8 cellular contexts compared by ENCODE assay signal in the genomic region with DNA sequence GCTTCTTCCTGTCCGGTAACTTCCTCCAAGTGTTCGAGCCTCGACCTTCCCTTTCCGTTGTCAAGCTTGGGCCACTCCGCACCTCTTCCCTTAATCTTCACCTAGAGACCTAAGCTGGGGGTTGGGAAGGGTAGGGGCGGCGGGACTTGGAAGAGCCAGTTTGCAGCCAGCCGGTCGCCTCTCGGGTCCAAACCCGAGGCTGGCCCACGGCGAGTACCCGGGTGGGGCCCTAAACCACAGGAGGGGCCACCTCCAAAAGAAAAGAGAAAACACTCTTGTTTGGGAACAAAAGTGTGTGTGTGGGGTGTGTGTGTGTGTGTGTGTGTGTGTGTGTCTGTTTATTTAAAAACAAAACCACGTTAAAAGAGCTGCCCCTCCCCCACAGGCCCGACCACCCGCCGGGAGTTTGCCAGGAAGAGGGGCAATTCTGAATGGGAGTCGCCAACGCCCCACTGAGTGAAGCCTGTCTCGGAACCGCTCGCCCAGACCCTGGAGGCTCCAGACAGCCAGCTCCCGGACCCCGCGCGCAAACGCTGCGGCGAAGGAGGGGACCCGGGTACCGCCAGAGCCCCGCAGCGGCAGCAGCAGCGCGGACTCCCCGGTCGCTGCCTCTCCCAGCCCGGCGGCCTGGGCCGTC. TPM values are rescaled to one million over a fixed set of nuclear protein-coding genes. Genes with fewer than 3 reads are reported as not detected.
A peak's percentile ranks its signal among the peaks of the same experiment; 100 is the strongest.
DNase-seq lines count a peak whose midpoint lies in the region; ATAC-seq and TF ChIP-seq lines count a peak whose summit lies in the region.

No MANE protein-coding gene starts in this region.

- DNase-seq in endodermal cell = no peak
- no peak for DNase-seq in neural crest cell (ENCODE audit: low read depth, low spot score)
- DNase-seq in central memory CD4-positive, alpha-beta T cell = no peak

- H3K9me3 ChIP-seq in OCI-LY1 (ENCODE audit: low read length) = no peaks in the 10 kb centered on the region
- H3K9me3 ChIP-seq in endodermal cell (ENCODE audit: control insufficient read depth, low read length) = no peaks in the 10 kb centered on the region

- H3K27ac ChIP-seq in C4-2B (peak overlapping the region; percentile 97), OCI-LY1 (ENCODE audit: low read depth, low read length, poor library complexity, severe bottlenecking) (no peak overlapping the region), endodermal cell (ENCODE audit: low read depth, low read length) (peak overlapping the region; percentile 56)

- H3K27me3 ChIP-seq in OCI-LY1 (ENCODE audit: insufficient read depth, low read length) (no peaks in the 10 kb centered on the region), endodermal cell (ENCODE audit: control insufficient read depth, insufficient read depth, low read length, poor library complexity, severe bottlenecking) (no peaks in the 10 kb centered on the region)

- H3K9me2 ChIP-seq in OCI-LY1 (ENCODE audit: low read depth, low read length) = no peaks in the 10 kb centered on the region

- H3K4me1 Mint-ChIP-seq in endodermal cell (peaks cover 48% of the 10 kb centered on the region), neural crest cell (peaks cover 54% of the 10 kb centered on the region)

- no peaks in the 10 kb centered on the region for H3K79me2 ChIP-seq in OCI-LY1 (ENCODE audit: insufficient read depth, low read length)

- no peaks in the 10 kb centered on the region for H3K9me3 Mint-ChIP-seq in endodermal cell
- no peaks in the 10 kb centered on the region for H3K9me3 Mint-ChIP-seq in neural crest cell

- no peaks in the 10 kb centered on the region for H3K27me3 Mint-ChIP-seq in endodermal cell (ENCODE audit: insufficient read depth)
- H3K27me3 Mint-ChIP-seq in neural crest cell (ENCODE audit: low read depth) = peaks cover 3% of the 10 kb centered on the region

- H3K4me3 Mint-ChIP-seq in endodermal cell (peak overlapping the region; percentile 90), neural crest cell (peak overlapping the region; percentile 98)

- H3F3A ChIP-seq in OCI-LY1 (ENCODE audit: insufficient read depth, low read length) = no peaks in the 10 kb centered on the region

- no peak overlapping the region for H2AFZ ChIP-seq in OCI-LY1 (ENCODE audit: low read length)

- 10% methylated on average over 41 of the region's 41 CpGs; no CpG with 5 or more reads in 1 of the 2 experiments for WGBS in endodermal cell (ENCODE audit: insufficient coverage in 1 of 2, insufficient read length in 1 of 2), 2 experiments

- H4K20me1 ChIP-seq in OCI-LY1 (ENCODE audit: insufficient read depth, low read length) = no peaks in the 10 kb centered on the region

- no peaks in the 10 kb centered on the region for H3K36me3 ChIP-seq in OCI-LY1 (ENCODE audit: insufficient read depth, low read length)
- no peaks in the 10 kb centered on the region for H3K36me3 ChIP-seq in endodermal cell (ENCODE audit: control insufficient read depth, insufficient read depth, low read length)

- peaks cover 4% of the 10 kb centered on the region for H3K4me1 ChIP-seq in OCI-LY1 (ENCODE audit: insufficient read depth, low read length, severe bottlenecking)
- H3K4me1 ChIP-seq in endodermal cell (ENCODE audit: control insufficient read depth, insufficient read depth, low read length) = peaks cover 20% of the 10 kb centered on the region

- H3K4me2 ChIP-seq in OCI-LY1 (ENCODE audit: low read length) = peak overlapping the region; percentile 72

- ATAC-seq in HG02623 (IDR thresholded peaks at IDR 0.05; ENCODE audit: unreplicated experiment) (no peak), HG02884 (IDR thresholded peaks at IDR 0.05; ENCODE audit: unreplicated experiment) (no peak), GM21723 (IDR thresholded peaks at IDR 0.05; ENCODE audit: unreplicated experiment) (no peak)

- H3K4me3 ChIP-seq in OCI-LY1 (ENCODE audit: low read depth, low read length, poor library complexity, severe bottlenecking) (peak overlapping the region; percentile 61), endodermal cell (ENCODE audit: low read length) (peak overlapping the region; percentile 90)

- H3K27ac Mint-ChIP-seq in endodermal cell = no peak overlapping the region
- H3K27ac Mint-ChIP-seq in neural crest cell (ENCODE audit: unreplicated experiment) = no peak overlapping the region

- no peaks in the 10 kb centered on the region for H3K36me3 Mint-ChIP-seq in endodermal cell (ENCODE audit: low read depth)
- H3K36me3 Mint-ChIP-seq in neural crest cell (ENCODE audit: low read depth) = peaks cover 5% of the 10 kb centered on the region

- TF ChIP-seq CTCF in C4-2B (conservative IDR thresholded peaks at IDR 0.05) = no peak
- TF ChIP-seq CTCF in OCI-LY1 (IDR thresholded peaks at IDR 0.05; ENCODE audit: low read length) = no peak
- no peak for TF ChIP-seq CTCF in endodermal cell (conservative IDR thresholded peaks at IDR 0.05)
- no peak for TF ChIP-seq CTCF in neural crest cell (conservative IDR thresholded peaks at IDR 0.05)

- H3K9ac ChIP-seq in OCI-LY1 (ENCODE audit: low read length) = peak overlapping the region; percentile 23; the same call in 1 of the 2 replicates
- peak overlapping the region; percentile 86 for H3K9ac ChIP-seq in endodermal cell (ENCODE audit: extremely low read depth, low read length, poor library complexity, severe bottlenecking)

RNA-seq across cellular contexts. Expression of a gene that starts 0.5 kb away (rescaled TPM):
- total RNA-seq in endodermal cell (10 to 100 TPM; 25.6 to 47.0 TPM), neural crest cell (146 and 150 TPM in 2 replicates)
- 148 TPM for polyA plus RNA-seq in endodermal cell (2013, experiment 1 of 2)
- polyA plus RNA-seq in endodermal cell (2013, experiment 2 of 2) = 167 TPM
